17 cellular contexts compared by ENCODE assay signal in genomic region chr2:42117182-42117579, GRCh38. TPM values are rescaled to one million over a fixed set of nuclear protein-coding genes. Genes with fewer than 3 reads are reported as not detected.
DNase-seq lines count a peak whose midpoint lies in the region; ATAC-seq and TF ChIP-seq lines count a peak whose summit lies in the region.
"Had no signal": no experiment of that assay in that cellular context is flagged by ENCODE, and none has a peak within 500 bp of the region (broad histone marks: within the 10 kb centered on the region; RNA-seq: fewer than 3 reads in every experiment).

No MANE protein-coding gene starts in this region.

- H3K4me1 Mint-ChIP-seq in mesothelial cell of epicardium: peaks cover 38% of the 10 kb centered on the region

- peak overlapping the region; percentile 45 for H3K27ac Mint-ChIP-seq in mesothelial cell of epicardium
- H3K27ac Mint-ChIP-seq: activated CD4-positive, alpha-beta T cell treated with anti-CD3 and anti-CD28 coated beads, Interleukin-2, amount 10 ng/mL, durations not matched to agents 7 days and 5 days had no signal

- H3K27ac ChIP-seq in HUES48 (ENCODE audit: low read depth, low read length) (peak overlapping the region; percentile 79), thyroid gland (peak overlapping the region in 2 of 3 donors; percentile 71 to 77)
- H3K27ac ChIP-seq: cardiac muscle cell, RWPE1 had no signal

- WGBS in thyroid gland, 2 donors: 84 to 85% methylated on average over 3 of the region's 3 CpGs

- H3K9ac ChIP-seq in HUES48 (ENCODE audit: low read depth, low read length): no peak overlapping the region

- H3K9me3 ChIP-seq in HUES48 (ENCODE audit: control insufficient read depth, insufficient read depth, low read length) (no peaks in the 10 kb centered on the region; the same call in 1 of the 2 replicates), thyroid gland (no peaks in the 10 kb centered on the region)

- DNase-seq in astrocyte of the hippocampus (ENCODE audit: low read depth, low spot score): peak; percentile 21
- DNase-seq in mesothelial cell of epicardium (ENCODE audit: low spot score in 2 of 2, unreplicated experiment in 2 of 2): no peak
- DNase-seq in thyroid gland: no peak
- DNase-seq in KBM-7: no peak
- DNase-seq in NCI-H1436 treated with DMSO at 0.1 percent for 48 hours (lab: John Stamatoyannopoulos, UW): no peak
- DNase-seq: activated CD4-positive, alpha-beta T cell treated with anti-CD3 and anti-CD28 coated beads, Interleukin-2, amount 10 ng/mL, durations not matched to agents 7 days and 5 days; activated effector memory CD4-positive, alpha-beta T cell treated with Interleukin-2 at 50 U/mL for 16 hours; Calu3; kidney; NCI-H187; NCI-H345; stimulated activated CD4-positive, alpha-beta T cell treated with anti-CD3 and anti-CD28 coated beads, Interleukin-15, amount 100 ng/mL, for 24 hours had no signal

- no peak overlapping the region for H3K4me3 Mint-ChIP-seq in mesothelial cell of epicardium
- H3K4me3 Mint-ChIP-seq: activated CD4-positive, alpha-beta T cell treated with anti-CD3 and anti-CD28 coated beads, Interleukin-2, amount 10 ng/mL, durations not matched to agents 7 days and 5 days; neural crest cell had no signal

- H3K9me3 Mint-ChIP-seq in mesothelial cell of epicardium: no peaks in the 10 kb centered on the region
- H3K9me3 Mint-ChIP-seq: neural crest cell had no signal

- H3K4me1 ChIP-seq in HUES48 (ENCODE audit: control insufficient read depth, insufficient read depth, low read length) (peaks cover 16% of the 10 kb centered on the region), thyroid gland (peaks cover 16 to 26% of the 10 kb centered on the region in 2 donors)

- intact Hi-C loops in thyroid gland (cut with DNase I): no loop called here

- H3K27me3 ChIP-seq in HUES48 (ENCODE audit: control insufficient read depth, insufficient read depth, low read length) (no peaks in the 10 kb centered on the region), thyroid gland (no peaks in the 10 kb centered on the region)
- H3K27me3 ChIP-seq: cardiac muscle cell had no signal

- TF ChIP-seq POLR2A in thyroid gland (IDR thresholded peaks at IDR 0.05): no peak

- no peak for ATAC-seq in HG03139 (IDR thresholded peaks at IDR 0.05; ENCODE audit: unreplicated experiment)

- no peaks in the 10 kb centered on the region for H3K27me3 Mint-ChIP-seq in mesothelial cell of epicardium (ENCODE audit: low read depth)

- no peaks in the 10 kb centered on the region for H3K36me3 Mint-ChIP-seq in mesothelial cell of epicardium

- TF ChIP-seq CTCF in mesothelial cell of epicardium (IDR thresholded peaks at IDR 0.05; ENCODE audit: unreplicated experiment) (no peak), thyroid gland (IDR thresholded peaks at IDR 0.05) (no peak)

- H3K4me3 ChIP-seq in HUES48 (ENCODE audit: low read depth, low read length) (no peak overlapping the region), thyroid gland (replicated peaks in 1 of 3) (no peak overlapping the region)
- H3K4me3 ChIP-seq: cardiac muscle cell had no signal

- in situ Hi-C loops in KBM-7 (cut with MboI; ENCODE audit: low pct_unique_long_range_greater_than_20kb, low sequenced_read_pairs): no loop called here

- no peaks in the 10 kb centered on the region for H3K36me3 ChIP-seq in HUES48 (ENCODE audit: control insufficient read depth, insufficient read depth, low read length)
- no peaks in the 10 kb centered on the region for H3K36me3 ChIP-seq in thyroid gland
- H3K36me3 ChIP-seq: cardiac muscle cell had no signal

RNA-seq across cellular contexts. Expression of gene EML4, which starts 52.0 kb away (rescaled TPM):
- total RNA-seq in mesothelial cell of epicardium: 93.4 to 97.2 TPM (median 95.6 TPM) in 3 replicates
- 10 to 100 TPM; 52.5 to 67.2 (median 64.7) TPM for total RNA-seq in thyroid gland
